Comparison of ENCODE assay signal across 8 cellular contexts in the genomic region with DNA sequence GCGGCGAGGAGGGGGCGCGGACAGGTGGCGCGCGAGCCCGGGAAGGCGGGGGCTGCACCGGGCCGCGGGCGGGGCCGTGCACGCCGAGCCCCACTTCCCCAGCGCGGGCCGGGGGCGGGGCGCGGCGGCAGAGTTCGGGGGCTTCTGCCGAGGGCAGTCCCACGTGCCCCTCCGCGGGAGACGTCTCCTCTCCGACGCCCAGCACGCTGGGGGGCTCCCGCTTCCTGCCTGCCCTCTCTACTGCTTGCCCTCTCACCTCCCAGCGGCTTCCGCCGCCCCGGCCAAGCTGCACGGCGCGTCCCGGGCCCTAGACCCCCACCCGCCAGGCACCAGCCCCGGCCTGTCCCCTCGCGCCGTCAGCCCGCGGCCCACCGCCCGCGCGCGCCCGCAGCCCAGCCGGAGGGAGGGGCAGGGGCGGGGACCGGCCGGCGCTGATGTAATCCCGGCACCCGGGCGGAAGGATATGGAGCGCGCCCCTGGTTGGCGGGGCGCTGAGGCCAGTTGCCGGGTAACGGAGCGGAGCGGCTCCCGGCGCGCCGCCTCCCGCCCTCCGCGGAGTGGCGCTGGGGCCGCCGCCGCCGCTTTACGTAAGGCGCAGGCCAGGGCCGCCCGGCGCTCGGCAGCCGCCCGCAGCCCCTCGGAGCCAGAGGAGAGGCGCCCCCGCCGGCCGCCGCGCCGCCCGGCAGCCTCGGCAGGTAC. TPM values are rescaled to one million over a fixed set of nuclear protein-coding genes. Genes with fewer than 3 reads are reported as not detected.
A peak's percentile ranks its signal among the peaks of the same experiment; 100 is the strongest.
DNase-seq lines count a peak whose midpoint lies in the region; ATAC-seq and TF ChIP-seq lines count a peak whose summit lies in the region.

A gene with protein sequence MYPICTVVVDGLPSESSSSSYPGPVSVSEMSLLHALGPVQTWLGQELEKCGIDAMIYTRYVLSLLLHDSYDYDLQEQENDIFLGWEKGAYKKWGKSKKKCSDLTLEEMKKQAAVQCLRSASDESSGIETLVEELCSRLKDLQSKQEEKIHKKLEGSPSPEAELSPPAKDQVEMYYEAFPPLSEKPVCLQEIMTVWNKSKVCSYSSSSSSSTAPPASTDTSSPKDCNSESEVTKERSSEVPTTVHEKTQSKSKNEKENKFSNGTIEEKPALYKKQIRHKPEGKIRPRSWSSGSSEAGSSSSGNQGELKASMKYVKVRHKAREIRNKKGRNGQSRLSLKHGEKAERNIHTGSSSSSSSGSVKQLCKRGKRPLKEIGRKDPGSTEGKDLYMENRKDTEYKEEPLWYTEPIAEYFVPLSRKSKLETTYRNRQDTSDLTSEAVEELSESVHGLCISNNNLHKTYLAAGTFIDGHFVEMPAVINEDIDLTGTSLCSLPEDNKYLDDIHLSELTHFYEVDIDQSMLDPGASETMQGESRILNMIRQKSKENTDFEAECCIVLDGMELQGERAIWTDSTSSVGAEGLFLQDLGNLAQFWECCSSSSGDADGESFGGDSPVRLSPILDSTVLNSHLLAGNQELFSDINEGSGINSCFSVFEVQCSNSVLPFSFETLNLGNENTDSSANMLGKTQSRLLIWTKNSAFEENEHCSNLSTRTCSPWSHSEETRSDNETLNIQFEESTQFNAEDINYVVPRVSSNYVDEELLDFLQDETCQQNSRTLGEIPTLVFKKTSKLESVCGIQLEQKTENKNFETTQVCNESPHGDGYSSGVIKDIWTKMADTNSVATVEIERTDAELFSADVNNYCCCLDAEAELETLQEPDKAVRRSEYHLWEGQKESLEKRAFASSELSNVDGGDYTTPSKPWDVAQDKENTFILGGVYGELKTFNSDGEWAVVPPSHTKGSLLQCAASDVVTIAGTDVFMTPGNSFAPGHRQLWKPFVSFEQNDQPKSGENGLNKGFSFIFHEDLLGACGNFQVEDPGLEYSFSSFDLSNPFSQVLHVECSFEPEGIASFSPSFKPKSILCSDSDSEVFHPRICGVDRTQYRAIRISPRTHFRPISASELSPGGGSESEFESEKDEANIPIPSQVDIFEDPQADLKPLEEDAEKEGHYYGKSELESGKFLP (N-terminal part only) (plus strand): TSS at position 581 of the 699 bp plus-strand sequence. CDS start 41,727 bp downstream, outside the sequence.

- no peaks in the 10 kb centered on the region for H3K27me3 ChIP-seq in Panc1 (ENCODE audit: control insufficient read depth, insufficient read depth, low read length)
- peaks cover 0 to 5% (median 0%) of the 10 kb centered on the region in 4 donors for H3K27me3 ChIP-seq in esophagus muscularis mucosa

- peak; percentile 71 for ATAC-seq in GM21717 (IDR thresholded peaks at IDR 0.05; ENCODE audit: unreplicated experiment)
- peak; percentile 91 for ATAC-seq in Panc1
- ATAC-seq in activated T-cell treated with anti-CD3 and anti-CD28 coated beads, Interleukin-2, amount 50 U/mL, for 4 hours: peak; percentile 81

- no peak for TF ChIP-seq EP300 in esophagus muscularis mucosa (IDR thresholded peaks at IDR 0.05)

- 0 out of 2 replicates have a peak, but pooled peaks have one; percentile 6 for TF ChIP-seq CTCF in Panc1 (IDR thresholded peaks at IDR 0.05)
- peak in 1 of 3 experiments; percentile 20 for TF ChIP-seq CTCF in esophagus muscularis mucosa (IDR thresholded peaks at IDR 0.05)

- peak; percentile 5 for TF ChIP-seq POLR2A in esophagus muscularis mucosa (IDR thresholded peaks at IDR 0.05; ENCODE audit: low read depth)

- peaks cover 52% of the 10 kb centered on the region for H3K4me1 Mint-ChIP-seq in activated T-cell treated with anti-CD3 and anti-CD28 coated beads, Interleukin-2, amount 50 U/mL, for 4 hours (ENCODE audit: low read depth)

- BruUV-seq in Panc1 (replicated peaks; lab: Mats Ljungman, UMichigan): no TSS peak

- H3K9me3 Mint-ChIP-seq in activated T-cell treated with anti-CD3 and anti-CD28 coated beads, Interleukin-2, amount 50 U/mL, for 4 hours: no peaks in the 10 kb centered on the region

- H3K36me3 ChIP-seq in Panc1 (ENCODE audit: control insufficient read depth, insufficient read depth, low read length) (no peaks in the 10 kb centered on the region; the same call in 1 of the 2 replicates), esophagus muscularis mucosa (no peaks in the 10 kb centered on the region)

- H3K4me1 ChIP-seq in Panc1 (ENCODE audit: control insufficient read depth, insufficient read depth, low read length): peaks cover 15% of the 10 kb centered on the region
- H3K4me1 ChIP-seq in esophagus muscularis mucosa: peaks cover 31 to 45% (median 45%) of the 10 kb centered on the region in 4 donors

- WGBS in esophagus muscularis mucosa: under 1% methylated on average over 24 of the region's 100 CpGs

- POLR2A ChIA-PET in Panc1 (lab: Charles Lee): no interaction called here

- no peaks in the 10 kb centered on the region for H3K27me3 Mint-ChIP-seq in activated T-cell treated with anti-CD3 and anti-CD28 coated beads, Interleukin-2, amount 50 U/mL, for 4 hours (ENCODE audit: low read depth)

- H3K27ac ChIP-seq in Panc1 (ENCODE audit: low read length): peak within 1 kb of the TSS; percentile 79
- peak within 1 kb of the TSS; percentile 100 for H3K27ac ChIP-seq in esophagus muscularis mucosa (replicated peaks in 1 of 4)

- peak within 1 kb of the TSS; percentile 88 for H3K4me3 Mint-ChIP-seq in activated T-cell treated with anti-CD3 and anti-CD28 coated beads, Interleukin-2, amount 50 U/mL, for 4 hours

- H3K4me3 ChIP-seq in Panc1 (ENCODE audit: low read depth in 2 of 2, low read length in 2 of 2) (peak within 1 kb of the TSS; percentile 79 to 82), esophagus muscularis mucosa (peak within 1 kb of the TSS; percentile 96 to 100 (median 98))

- H3K9me3 ChIP-seq in Panc1 (ENCODE audit: control insufficient read depth, insufficient read depth, low read depth, low read length) (no peaks in the 10 kb centered on the region), esophagus muscularis mucosa (no peaks in the 10 kb centered on the region)

- DNase-seq in DMS53 (lab: John Stamatoyannopoulos, UW) (peak; percentile 99), KG1 (lab: John Stamatoyannopoulos, UW) (peak; percentile 55), Panc1 (ENCODE audit: low read depth, low spot score) (no peak), esophagus muscularis mucosa (ENCODE audit: extremely low spot score) (no peak), myocyte (ENCODE audit: low read depth) (peak; percentile 94)
- DNase-seq in activated T-cell treated with anti-CD3 and anti-CD28 coated beads, Interleukin-2, amount 50 U/mL, for 4 hours: peak; percentile 89
- DNase-seq in stimulated activated CD8-positive, alpha-beta memory T cell treated with anti-CD3 and anti-CD28 coated beads, Interleukin-7, amount 100 ng/mL, for 4 hours (ENCODE audit: low read depth in 2 of 2): peak; percentile 75 to 88

- in situ Hi-C loops in Panc1 (cut with HindIII; ENCODE audit: low pct_unique_long_range_greater_than_20kb, low sequenced_read_pairs): no loop called here

- H3K36me3 Mint-ChIP-seq in activated T-cell treated with anti-CD3 and anti-CD28 coated beads, Interleukin-2, amount 50 U/mL, for 4 hours (ENCODE audit: insufficient read depth): peaks cover 5% of the 10 kb centered on the region

- CTCF ChIA-PET in Panc1 (lab: Charles Lee): no interaction called here

- intact Hi-C loops in Panc1 (cut with micrococcal nuclease; ENCODE audit: unreplicated experiment) (loop anchor here (10.0 kb wide), 1 partner anchor 67 kb away; the partner anchor contains the start of gene BLOC1S4), esophagus muscularis mucosa (cut with DNase I) (loop anchor here (2.0 to 10.0 kb wide), 3 partner anchors 65 to 263 kb away; partner anchors contain the start of genes BLOC1S4 and TADA2B)

RNA-seq across cellular contexts. Expression of the gene that starts here (rescaled TPM):
- 20.2 TPM for total RNA-seq in Panc1 (2021; ENCODE audit: unreplicated experiment)
- polyA plus RNA-seq in Panc1 (2012; ENCODE audit: insufficient read length): 6.8 TPM
- 10 to 100 TPM; 14.5 to 20.0 (median 18.9) TPM for total RNA-seq in activated T-cell treated with anti-CD3 and anti-CD28 coated beads, Interleukin-2, amount 50 U/mL, for 4 hours
- 10 to 100 TPM; 34.6 to 54.0 (median 47.8) TPM for total RNA-seq in esophagus muscularis mucosa
- 64.2 and 73.7 TPM in 2 replicates for total RNA-seq in myocyte
- 16.5 TPM for polyA plus RNA-seq in myocyte (2012)

Comparison
In these comparisons a context has a peak if more than half of its experiments do, and no peak if none do; other contexts are left out.
1. DNase-seq: peak in DMS53 (single experiment), KG1 (single experiment), activated T-cell treated with anti-CD3 and anti-CD28 coated beads, Interleukin-2, amount 50 U/mL, for 4 hours (single experiment), myocyte (single experiment) and stimulated activated CD8-positive, alpha-beta memory T cell treated with anti-CD3 and anti-CD28 coated beads, Interleukin-7, amount 100 ng/mL, for 4 hours (2 of 2); none in Panc1 (single experiment) and esophagus muscularis mucosa (single experiment).
2. Peak in every context shown above with its lines, with median percentiles within 50 percentile points of each other: ATAC-seq.